ENCODE assay signal across 1 cellular context in the genomic region with DNA sequence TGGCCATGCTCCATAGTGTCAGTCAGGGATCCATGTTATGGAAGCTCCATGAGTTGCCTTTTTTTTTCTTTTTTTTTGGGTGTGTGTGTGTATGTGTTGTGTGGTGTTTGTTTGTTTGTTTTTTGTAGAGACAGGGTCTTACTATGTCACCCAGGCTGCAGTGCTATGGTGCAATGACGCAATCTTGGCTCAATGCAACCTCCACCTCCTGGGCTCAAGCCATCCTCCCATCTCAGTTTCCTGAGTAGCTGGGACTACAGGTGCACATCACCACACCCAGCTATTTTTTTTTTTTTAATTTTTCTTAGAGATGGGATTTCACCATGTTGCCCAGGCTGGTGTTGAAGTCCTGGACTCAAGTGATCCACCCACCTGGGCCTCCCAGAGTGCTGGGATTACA.
TF ChIP-seq lines count a peak whose summit lies in the region.

No MANE protein-coding gene starts in this region.

TF ChIP-seq in GM12878, 131 proteins besides CTCF, POLR2A, EP300 and RAD21:
- no peak for TF ChIP-seq CREB1 (IDR thresholded peaks at IDR 0.05; ENCODE audit: low read depth)
- no peak for TF ChIP-seq EZH2 (IDR thresholded peaks at IDR 0.05; ENCODE audit: borderline replicate concordance, control insufficient read depth, low read depth, low read length)
- no peak for TF ChIP-seq SMC3 (IDR thresholded peaks at IDR 0.05; ENCODE audit: borderline replicate concordance, low read length)
- TF ChIP-seq NRF1 (conservative IDR thresholded peaks at IDR 0.05; ENCODE audit: low read depth, low read length), result no peak
- no peak for TF ChIP-seq CBFB (IDR thresholded peaks at IDR 0.05; ENCODE audit: low read depth)
- TF ChIP-seq RB1 (IDR thresholded peaks at IDR 0.05; ENCODE audit: borderline replicate concordance), result no peak
- no peak for TF ChIP-seq ZNF217 (IDR thresholded peaks at IDR 0.05)
- TF ChIP-seq, protein P1, sequence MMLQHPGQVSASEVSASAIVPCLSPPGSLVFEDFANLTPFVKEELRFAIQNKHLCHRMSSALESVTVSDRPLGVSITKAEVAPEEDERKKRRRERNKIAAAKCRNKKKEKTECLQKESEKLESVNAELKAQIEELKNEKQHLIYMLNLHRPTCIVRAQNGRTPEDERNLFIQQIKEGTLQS (IDR thresholded peaks at IDR 0.05; ENCODE audit: borderline replicate concordance, extremely low read depth, low read depth, low read length), result no peak
- TF ChIP-seq, protein P2, sequence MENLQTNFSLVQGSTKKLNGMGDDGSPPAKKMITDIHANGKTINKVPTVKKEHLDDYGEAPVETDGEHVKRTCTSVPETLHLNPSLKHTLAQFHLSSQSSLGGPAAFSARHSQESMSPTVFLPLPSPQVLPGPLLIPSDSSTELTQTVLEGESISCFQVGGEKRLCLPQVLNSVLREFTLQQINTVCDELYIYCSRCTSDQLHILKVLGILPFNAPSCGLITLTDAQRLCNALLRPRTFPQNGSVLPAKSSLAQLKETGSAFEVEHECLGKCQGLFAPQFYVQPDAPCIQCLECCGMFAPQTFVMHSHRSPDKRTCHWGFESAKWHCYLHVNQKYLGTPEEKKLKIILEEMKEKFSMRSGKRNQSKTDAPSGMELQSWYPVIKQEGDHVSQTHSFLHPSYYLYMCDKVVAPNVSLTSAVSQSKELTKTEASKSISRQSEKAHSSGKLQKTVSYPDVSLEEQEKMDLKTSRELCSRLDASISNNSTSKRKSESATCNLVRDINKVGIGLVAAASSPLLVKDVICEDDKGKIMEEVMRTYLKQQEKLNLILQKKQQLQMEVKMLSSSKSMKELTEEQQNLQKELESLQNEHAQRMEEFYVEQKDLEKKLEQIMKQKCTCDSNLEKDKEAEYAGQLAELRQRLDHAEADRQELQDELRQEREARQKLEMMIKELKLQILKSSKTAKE (IDR thresholded peaks at IDR 0.05; ENCODE audit: low read depth, poor library complexity, severe bottlenecking), result no peak
- no peak for TF ChIP-seq CHD4 (IDR thresholded peaks at IDR 0.05)
- no peak for TF ChIP-seq POLR2AphosphoS2 (IDR thresholded peaks at IDR 0.05; ENCODE audit: low read depth, low read length)
- TF ChIP-seq, protein P3, sequence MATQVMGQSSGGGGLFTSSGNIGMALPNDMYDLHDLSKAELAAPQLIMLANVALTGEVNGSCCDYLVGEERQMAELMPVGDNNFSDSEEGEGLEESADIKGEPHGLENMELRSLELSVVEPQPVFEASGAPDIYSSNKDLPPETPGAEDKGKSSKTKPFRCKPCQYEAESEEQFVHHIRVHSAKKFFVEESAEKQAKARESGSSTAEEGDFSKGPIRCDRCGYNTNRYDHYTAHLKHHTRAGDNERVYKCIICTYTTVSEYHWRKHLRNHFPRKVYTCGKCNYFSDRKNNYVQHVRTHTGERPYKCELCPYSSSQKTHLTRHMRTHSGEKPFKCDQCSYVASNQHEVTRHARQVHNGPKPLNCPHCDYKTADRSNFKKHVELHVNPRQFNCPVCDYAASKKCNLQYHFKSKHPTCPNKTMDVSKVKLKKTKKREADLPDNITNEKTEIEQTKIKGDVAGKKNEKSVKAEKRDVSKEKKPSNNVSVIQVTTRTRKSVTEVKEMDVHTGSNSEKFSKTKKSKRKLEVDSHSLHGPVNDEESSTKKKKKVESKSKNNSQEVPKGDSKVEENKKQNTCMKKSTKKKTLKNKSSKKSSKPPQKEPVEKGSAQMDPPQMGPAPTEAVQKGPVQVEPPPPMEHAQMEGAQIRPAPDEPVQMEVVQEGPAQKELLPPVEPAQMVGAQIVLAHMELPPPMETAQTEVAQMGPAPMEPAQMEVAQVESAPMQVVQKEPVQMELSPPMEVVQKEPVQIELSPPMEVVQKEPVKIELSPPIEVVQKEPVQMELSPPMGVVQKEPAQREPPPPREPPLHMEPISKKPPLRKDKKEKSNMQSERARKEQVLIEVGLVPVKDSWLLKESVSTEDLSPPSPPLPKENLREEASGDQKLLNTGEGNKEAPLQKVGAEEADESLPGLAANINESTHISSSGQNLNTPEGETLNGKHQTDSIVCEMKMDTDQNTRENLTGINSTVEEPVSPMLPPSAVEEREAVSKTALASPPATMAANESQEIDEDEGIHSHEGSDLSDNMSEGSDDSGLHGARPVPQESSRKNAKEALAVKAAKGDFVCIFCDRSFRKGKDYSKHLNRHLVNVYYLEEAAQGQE (IDR thresholded peaks at IDR 0.05; ENCODE audit: low read depth, low read length), result no peak
- TF ChIP-seq, protein P4, sequence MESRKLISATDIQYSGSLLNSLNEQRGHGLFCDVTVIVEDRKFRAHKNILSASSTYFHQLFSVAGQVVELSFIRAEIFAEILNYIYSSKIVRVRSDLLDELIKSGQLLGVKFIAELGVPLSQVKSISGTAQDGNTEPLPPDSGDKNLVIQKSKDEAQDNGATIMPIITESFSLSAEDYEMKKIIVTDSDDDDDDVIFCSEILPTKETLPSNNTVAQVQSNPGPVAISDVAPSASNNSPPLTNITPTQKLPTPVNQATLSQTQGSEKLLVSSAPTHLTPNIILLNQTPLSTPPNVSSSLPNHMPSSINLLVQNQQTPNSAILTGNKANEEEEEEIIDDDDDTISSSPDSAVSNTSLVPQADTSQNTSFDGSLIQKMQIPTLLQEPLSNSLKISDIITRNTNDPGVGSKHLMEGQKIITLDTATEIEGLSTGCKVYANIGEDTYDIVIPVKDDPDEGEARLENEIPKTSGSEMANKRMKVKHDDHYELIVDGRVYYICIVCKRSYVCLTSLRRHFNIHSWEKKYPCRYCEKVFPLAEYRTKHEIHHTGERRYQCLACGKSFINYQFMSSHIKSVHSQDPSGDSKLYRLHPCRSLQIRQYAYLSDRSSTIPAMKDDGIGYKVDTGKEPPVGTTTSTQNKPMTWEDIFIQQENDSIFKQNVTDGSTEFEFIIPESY (IDR thresholded peaks at IDR 0.05), result no peak
- TF ChIP-seq MYB (IDR thresholded peaks at IDR 0.05; ENCODE audit: borderline replicate concordance, low read depth, low read length), result no peak
- TF ChIP-seq, protein P5, sequence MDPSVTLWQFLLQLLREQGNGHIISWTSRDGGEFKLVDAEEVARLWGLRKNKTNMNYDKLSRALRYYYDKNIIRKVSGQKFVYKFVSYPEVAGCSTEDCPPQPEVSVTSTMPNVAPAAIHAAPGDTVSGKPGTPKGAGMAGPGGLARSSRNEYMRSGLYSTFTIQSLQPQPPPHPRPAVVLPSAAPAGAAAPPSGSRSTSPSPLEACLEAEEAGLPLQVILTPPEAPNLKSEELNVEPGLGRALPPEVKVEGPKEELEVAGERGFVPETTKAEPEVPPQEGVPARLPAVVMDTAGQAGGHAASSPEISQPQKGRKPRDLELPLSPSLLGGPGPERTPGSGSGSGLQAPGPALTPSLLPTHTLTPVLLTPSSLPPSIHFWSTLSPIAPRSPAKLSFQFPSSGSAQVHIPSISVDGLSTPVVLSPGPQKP (IDR thresholded peaks at IDR 0.05; ENCODE audit: low read depth, low read length), result no peak
